ENCODE assay signal across 8 cellular contexts in genomic region chr5:154858972-154859950, GRCh38. TPM values are rescaled to one million over a fixed set of nuclear protein-coding genes. Genes with fewer than 3 reads are reported as not detected.
DNase-seq lines count a peak whose midpoint lies in the region; ATAC-seq and TF ChIP-seq lines count a peak whose summit lies in the region.

No MANE protein-coding gene starts in this region.

- peaks cover 0 to 14% of the 10 kb centered on the region in 2 donors for H3K36me3 ChIP-seq in muscle layer of duodenum (ENCODE audit: control insufficient read depth in 1 of 2, insufficient read depth in 2 of 2, low read length in 2 of 2)

- no peaks in the 10 kb centered on the region for H3K9me3 ChIP-seq in AG04450 (ENCODE audit: control insufficient read depth, insufficient read depth, low read length)
- no peaks in the 10 kb centered on the region for H3K9me3 ChIP-seq in muscle layer of duodenum (ENCODE audit: control insufficient read depth in 1 of 2, low read length in 2 of 2)

- no peak for DNase-seq in AG04450 (ENCODE audit: low read depth, low spot score)
- no peak for DNase-seq in RWPE1 (ENCODE audit: low spot score)
- no peak for DNase-seq in coronary artery (ENCODE audit: low spot score)
- no peak for DNase-seq in epidermal melanocyte (ENCODE audit: insufficient read length, low spot score)
- no peak for DNase-seq in GM19238 (ENCODE audit: insufficient read length, low spot score)

- peak overlapping the region; percentile 82 for H3K4me3 ChIP-seq in AG04450 (ENCODE audit: low read depth, low read length)
- H3K4me3 ChIP-seq in coronary artery, result peak overlapping the region; percentile 93
- H3K4me3 ChIP-seq in muscle layer of duodenum (ENCODE audit: low read depth in 1 of 2, low read length in 2 of 2), result peak overlapping the region; percentile 85 to 99

- TF ChIP-seq CTCF in AG04450 (IDR thresholded peaks at IDR 0.05; ENCODE audit: low read depth, low read length) (no peak), RWPE1 (conservative IDR thresholded peaks at IDR 0.05; ENCODE audit: low read depth) (no peak), coronary artery (IDR thresholded peaks at IDR 0.05) (no peak)

- POLR2A ChIA-PET in AG04450 (lab: Yijun Ruan, JAX), result interaction anchor here (0.6 to 1.1 kb wide), 4 partner anchors 9 to 1296 kb away, joined by 3 to 5 read pairs (median 3); partner anchors contain the start of gene GEMIN5
- POLR2A ChIA-PET in RWPE1 (lab: Yijun Ruan, JAX; ENCODE audit: low non-redundant PET), result interaction anchor here (0.6 to 1.0 kb wide), 3 partner anchors 16 to 39 kb away, joined by 3 read pairs; no protein-coding TSS in a partner anchor

- H3K4me1 ChIP-seq in muscle layer of duodenum (ENCODE audit: control insufficient read depth in 1 of 2, insufficient read depth in 2 of 2, low read length in 2 of 2), result peaks cover 10 to 36% of the 10 kb centered on the region in 2 donors

- CTCF ChIA-PET in AG04450 (lab: Charles Lee) (interaction anchor here (0.9 kb wide), 1 partner anchor 17 kb away, joined by 3 read pairs; no protein-coding TSS in a partner anchor), RWPE1 (lab: Yijun Ruan, JAX) (interaction anchor here (0.7 kb wide), 1 partner anchor 18 kb away, joined by 7 read pairs; no protein-coding TSS in a partner anchor)

- peak overlapping the region; percentile 22 for H3K27ac ChIP-seq in AG04450 (ENCODE audit: low read depth, low read length)
- H3K27ac ChIP-seq in RWPE1, result peak overlapping the region; percentile 100
- H3K27ac ChIP-seq in coronary artery, result peak overlapping the region; percentile 90 to 97
- peak overlapping the region; percentile 97 for H3K27ac ChIP-seq in muscle layer of duodenum (ENCODE audit: low read length)

- H3K27me3 ChIP-seq in AG04450 (ENCODE audit: control insufficient read depth, insufficient read depth, low read length), result no peaks in the 10 kb centered on the region
- H3K27me3 ChIP-seq in muscle layer of duodenum (ENCODE audit: low read depth, low read length), result no peaks in the 10 kb centered on the region

- ATAC-seq in GM21423 (IDR thresholded peaks at IDR 0.05; ENCODE audit: unreplicated experiment) (peak; percentile 19), GM21526 (IDR thresholded peaks at IDR 0.05; ENCODE audit: low FRiP score, unreplicated experiment) (no peak)

RNA-seq across cellular contexts. Expression of gene CNOT8, which starts 0.8 kb away (rescaled TPM):
- polyA plus RNA-seq in AG04450 (2011; rRNA removed), result 41.0 and 51.8 TPM in 2 replicates
- 30.5 and 31.3 TPM in 2 replicates for polyA minus RNA-seq in AG04450 (2011; rRNA and poly(A)+ RNA removed)

RNA-seq across cellular contexts. Expression of gene FAXDC2, which starts 8.9 kb away (rescaled TPM):
- 21.1 and 22.7 TPM in 2 replicates for polyA plus RNA-seq in AG04450 (2011; rRNA removed)
- 23.6 and 24.9 TPM in 2 replicates for polyA minus RNA-seq in AG04450 (2011; rRNA and poly(A)+ RNA removed)

Comparison
In these comparisons a context has a peak if more than half of its experiments do, and no peak if none do; other contexts are left out.
1. H3K27ac ChIP-seq: peak in every context shown above with its lines; median percentile 100 in RWPE1; 97 in muscle layer of duodenum; 94 in coronary artery; 22 in AG04450.